In the genomic region with DNA sequence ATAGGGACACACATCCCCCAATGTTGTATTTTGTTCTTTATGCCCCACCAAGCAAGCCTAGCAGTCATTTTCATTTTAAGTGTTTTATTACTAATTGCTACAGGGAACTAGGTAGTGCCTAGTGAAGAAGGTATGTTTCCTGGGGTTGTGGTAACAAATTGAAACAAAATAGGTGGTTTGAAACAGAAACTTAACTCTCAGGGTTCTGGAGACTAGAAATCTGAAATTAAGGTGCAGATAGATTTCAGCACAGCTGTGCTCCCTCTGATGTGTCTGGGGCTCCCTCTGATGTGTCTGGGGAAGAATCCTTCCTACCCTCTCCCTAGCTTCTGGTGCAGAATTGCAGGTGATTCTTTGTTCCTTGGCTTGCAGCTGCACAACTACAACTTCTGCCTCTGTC, we compare ENCODE assay signal across 10 cellular contexts.
DNase-seq lines count a peak whose midpoint lies in the region; ATAC-seq, FAIRE-seq and TF ChIP-seq lines count a peak whose summit lies in the region.
"Had no signal": no experiment of that assay in that cellular context is flagged by ENCODE, and none has a peak within 500 bp of the region (broad histone marks: within the 10 kb centered on the region; RNA-seq: fewer than 3 reads in every experiment).

No MANE protein-coding gene starts in this region.

- no peak overlapping the region for H3K27ac ChIP-seq in kidney (ENCODE audit: low read depth in 2 of 2, low read length in 2 of 2)
- H3K27ac ChIP-seq: hepatocyte had no signal

- H3K4me3 ChIP-seq in GM06990 (replicated peaks; ENCODE audit: low read depth, low read length) (no peak overlapping the region), kidney (ENCODE audit: low read length in 2 of 2) (no peak overlapping the region)
- H3K4me3 ChIP-seq: hepatocyte had no signal

- no peaks in the 10 kb centered on the region for H3K27me3 ChIP-seq in GM06990 (replicated peaks; ENCODE audit: control insufficient read depth, insufficient read depth, low read length)
- H3K27me3 ChIP-seq: BE2C, hepatocyte had no signal

- no peak overlapping the region for H3K9ac ChIP-seq in kidney (ENCODE audit: low read length in 2 of 2)

- TF ChIP-seq CTCF in GM06990 (IDR thresholded peaks at IDR 0.05; ENCODE audit: insufficient read depth, low read length, poor library complexity, severe bottlenecking) (peak; percentile 19), kidney (IDR thresholded peaks at IDR 0.05; ENCODE audit: borderline replicate concordance, extremely low read depth, insufficient read depth) (no peak)

- no peaks in the 10 kb centered on the region for H3K9me3 ChIP-seq in kidney (ENCODE audit: control insufficient read depth in 1 of 2, low read length in 2 of 2)
- H3K9me3 ChIP-seq: BE2C had no signal

- no peak for FAIRE-seq in kidney (lab: Jason Lieb, UNC)

- intact Hi-C loops in kidney (cut with DNase I): no loop called here

- no peaks in the 10 kb centered on the region for H3K4me1 ChIP-seq in kidney (ENCODE audit: control insufficient read depth in 1 of 2, insufficient read depth in 1 of 2, low read depth in 1 of 2, low read length in 2 of 2)
- H3K4me1 ChIP-seq: BE2C had no signal

- H3K36me3 ChIP-seq in GM06990 (ENCODE audit: control insufficient read depth, insufficient read depth, low read length) (no peaks in the 10 kb centered on the region), kidney (ENCODE audit: control insufficient read depth in 1 of 2, insufficient read depth in 2 of 2, low read length in 2 of 2) (no peaks in the 10 kb centered on the region)
- H3K36me3 ChIP-seq: BE2C had no signal

- peak; percentile 90 for ATAC-seq in GM19023 (IDR thresholded peaks at IDR 0.05; ENCODE audit: unreplicated experiment)
- ATAC-seq in HG02571 (IDR thresholded peaks at IDR 0.05; ENCODE audit: unreplicated experiment): peak; percentile 88
- ATAC-seq in HG03432 (IDR thresholded peaks at IDR 0.05; ENCODE audit: unreplicated experiment): peak; percentile 87

- DNase-seq in GM06990 (ENCODE audit: extremely low read depth, insufficient read length) (peak; percentile 54), islet precursor cell (no peak), kidney (no peak), NCI-H2107 treated with DMSO at 0.1 percent for 48 hours (lab: John Stamatoyannopoulos, UW; ENCODE audit: unreplicated experiment) (no peak), T-helper 1 cell (no peak)
- DNase-seq: BE2C had no signal
